Comparison of ENCODE assay signal across 8 cellular contexts in the genomic region with DNA sequence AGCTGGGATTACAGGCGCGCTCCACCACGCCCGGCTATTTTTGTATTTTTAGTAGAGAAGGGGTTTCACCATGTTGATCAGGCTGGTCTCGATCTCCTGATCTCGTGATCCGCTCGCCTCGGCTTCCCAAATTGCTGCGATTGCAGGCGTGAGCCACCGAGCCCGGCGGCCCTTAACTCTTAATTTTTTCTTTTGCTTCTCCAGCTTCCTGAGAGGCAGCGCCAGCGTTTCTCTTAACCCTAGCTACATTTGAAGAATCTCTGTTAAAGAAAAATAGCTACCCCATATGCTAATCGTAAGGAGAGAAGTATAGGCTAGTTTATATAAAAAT. TPM values are rescaled to one million over a fixed set of nuclear protein-coding genes. Genes with fewer than 3 reads are reported as not detected.
DNase-seq lines count a peak whose midpoint lies in the region; ATAC-seq, FAIRE-seq and TF ChIP-seq lines count a peak whose summit lies in the region.

No MANE protein-coding gene starts in this region.

- H3K27me3 Mint-ChIP-seq in activated CD4-positive, alpha-beta T cell treated with anti-CD3 and anti-CD28 coated beads for 36 hours: no peaks in the 10 kb centered on the region
- H3K27me3 Mint-ChIP-seq in activated CD8-positive, alpha-beta T cell treated with anti-CD3 and anti-CD28 coated beads, Interleukin-2, amount 10 ng/mL, durations not matched to agents 7 days and 5 days (ENCODE audit: low read depth): no peaks in the 10 kb centered on the region

- no peaks in the 10 kb centered on the region for H3K36me3 ChIP-seq in kidney (ENCODE audit: control insufficient read depth in 1 of 2, insufficient read depth in 2 of 2, low read length in 2 of 2)
- H3K36me3 ChIP-seq in thoracic aorta: no peaks in the 10 kb centered on the region

- no peaks in the 10 kb centered on the region for H3K9me3 ChIP-seq in kidney (ENCODE audit: control insufficient read depth in 1 of 2, low read length in 2 of 2)
- no peaks in the 10 kb centered on the region for H3K9me3 ChIP-seq in thoracic aorta

- DNase-seq in activated CD4-positive, alpha-beta T cell treated with anti-CD3 and anti-CD28 coated beads for 36 hours: peak; percentile 10
- no peak for DNase-seq in activated CD4-positive, alpha-beta T cell treated with anti-CD3 and anti-CD28 coated beads, Interleukin-2, amount 50 U/mL, for 1 hour
- DNase-seq in activated CD8-positive, alpha-beta T cell treated with anti-CD3 and anti-CD28 coated beads, Interleukin-2, amount 10 ng/mL, durations not matched to agents 7 days and 5 days: no peak
- no peak for DNase-seq in kidney
- DNase-seq in thoracic aorta (ENCODE audit: low spot score): no peak
- no peak for DNase-seq in NCI-H345 (lab: John Stamatoyannopoulos, UW)
- no peak for DNase-seq in activated CD8-positive, alpha-beta memory T cell treated with anti-CD3 and anti-CD28 coated beads for 24 hours
- no peak for DNase-seq in NCI-H128 (lab: John Stamatoyannopoulos, UW; ENCODE audit: unreplicated experiment)

- TF ChIP-seq CTCF in kidney (IDR thresholded peaks at IDR 0.05; ENCODE audit: borderline replicate concordance, extremely low read depth, insufficient read depth) (no peak), thoracic aorta (IDR thresholded peaks at IDR 0.05) (no peak)

- no peaks in the 10 kb centered on the region for H3K4me1 ChIP-seq in kidney (ENCODE audit: control insufficient read depth in 1 of 2, insufficient read depth in 1 of 2, low read depth in 1 of 2, low read length in 2 of 2)
- H3K4me1 ChIP-seq in thoracic aorta (ENCODE audit: control insufficient read depth in 1 of 2, low read depth in 2 of 2): peaks cover 14 to 30% of the 10 kb centered on the region in 2 donors

- H3K27ac ChIP-seq in kidney (ENCODE audit: low read depth in 2 of 2, low read length in 2 of 2) (peak overlapping the region; percentile 71 to 88), thoracic aorta (peak overlapping the region; percentile 83 to 93)

- peak overlapping the region; percentile 82 for H3K4me3 Mint-ChIP-seq in activated CD4-positive, alpha-beta T cell treated with anti-CD3 and anti-CD28 coated beads for 36 hours
- peak overlapping the region; percentile 94 for H3K4me3 Mint-ChIP-seq in activated CD8-positive, alpha-beta T cell treated with anti-CD3 and anti-CD28 coated beads, Interleukin-2, amount 10 ng/mL, durations not matched to agents 7 days and 5 days

- no peak for FAIRE-seq in kidney (lab: Jason Lieb, UNC)

- peak overlapping the region in 1 of 2 donors; percentile 80 for H3K9ac ChIP-seq in kidney (ENCODE audit: low read length in 2 of 2)

- ATAC-seq in activated CD4-positive, alpha-beta T cell treated with anti-CD3 and anti-CD28 coated beads for 36 hours: peak; percentile 2
- ATAC-seq in activated CD8-positive, alpha-beta T cell treated with anti-CD3 and anti-CD28 coated beads, Interleukin-2, amount 10 ng/mL, durations not matched to agents 7 days and 5 days: no peak
- no peak for ATAC-seq in thoracic aorta (ENCODE audit: insufficient number of reproducible peaks, low FRiP score, low read depth)

- POLR2A ChIA-PET in activated CD4-positive, alpha-beta T cell treated with anti-CD3 and anti-CD28 coated beads for 36 hours (lab: Charles Lee): no interaction called here
- POLR2A ChIA-PET in activated CD8-positive, alpha-beta T cell treated with anti-CD3 and anti-CD28 coated beads, Interleukin-2, amount 10 ng/mL, durations not matched to agents 7 days and 5 days (lab: Charles Lee): no interaction called here

- H3K4me3 ChIP-seq in kidney (ENCODE audit: low read length in 2 of 2) (peak overlapping the region; percentile 55 to 74), thoracic aorta (peak overlapping the region; percentile 98)

- H3K27me3 ChIP-seq in thoracic aorta (replicated peaks; ENCODE audit: insufficient read depth): no peaks in the 10 kb centered on the region

- H3K4me1 Mint-ChIP-seq in activated CD4-positive, alpha-beta T cell treated with anti-CD3 and anti-CD28 coated beads for 36 hours: peaks cover 13% of the 10 kb centered on the region
- H3K4me1 Mint-ChIP-seq in activated CD8-positive, alpha-beta T cell treated with anti-CD3 and anti-CD28 coated beads, Interleukin-2, amount 10 ng/mL, durations not matched to agents 7 days and 5 days (ENCODE audit: low read depth): peaks cover 17% of the 10 kb centered on the region

- H3K9me3 Mint-ChIP-seq in activated CD4-positive, alpha-beta T cell treated with anti-CD3 and anti-CD28 coated beads for 36 hours (ENCODE audit: low read depth): no peaks in the 10 kb centered on the region
- H3K9me3 Mint-ChIP-seq in activated CD8-positive, alpha-beta T cell treated with anti-CD3 and anti-CD28 coated beads, Interleukin-2, amount 10 ng/mL, durations not matched to agents 7 days and 5 days (ENCODE audit: insufficient read depth): no peaks in the 10 kb centered on the region

- CTCF ChIA-PET in activated CD4-positive, alpha-beta T cell treated with anti-CD3 and anti-CD28 coated beads for 36 hours (lab: Charles Lee): interaction anchor here (0.7 kb wide), 1 partner anchor 17 kb away, joined by 3 read pairs; no protein-coding TSS in a partner anchor
- CTCF ChIA-PET in activated CD8-positive, alpha-beta T cell treated with anti-CD3 and anti-CD28 coated beads, Interleukin-2, amount 10 ng/mL, durations not matched to agents 7 days and 5 days (lab: Charles Lee): interaction anchor here (1.0 to 1.2 kb wide), 2 partner anchors 54 to 78 kb away, joined by 3 to 7 read pairs; no protein-coding TSS in a partner anchor

- intact Hi-C loops in activated CD4-positive, alpha-beta T cell treated with anti-CD3 and anti-CD28 coated beads for 36 hours (cut with DNase I, micrococcal nuclease): loop anchor here in 1 of 2 experiments (1.0 to 5.0 kb wide), 7 partner anchors 77 to 776 kb away; a partner anchor contains a TSS
- intact Hi-C loops in kidney (cut with DNase I): no loop called here

- no peaks in the 10 kb centered on the region for H3K36me3 Mint-ChIP-seq in activated CD4-positive, alpha-beta T cell treated with anti-CD3 and anti-CD28 coated beads for 36 hours (ENCODE audit: low read depth)
- no peaks in the 10 kb centered on the region for H3K36me3 Mint-ChIP-seq in activated CD8-positive, alpha-beta T cell treated with anti-CD3 and anti-CD28 coated beads, Interleukin-2, amount 10 ng/mL, durations not matched to agents 7 days and 5 days (ENCODE audit: low read depth)

- H3K27ac Mint-ChIP-seq in activated CD4-positive, alpha-beta T cell treated with anti-CD3 and anti-CD28 coated beads for 36 hours: no peak overlapping the region
- peak overlapping the region; percentile 74 for H3K27ac Mint-ChIP-seq in activated CD8-positive, alpha-beta T cell treated with anti-CD3 and anti-CD28 coated beads, Interleukin-2, amount 10 ng/mL, durations not matched to agents 7 days and 5 days

RNA-seq across cellular contexts. Expression of a gene that starts 0.5 kb away (rescaled TPM):
- total RNA-seq in activated CD4-positive, alpha-beta T cell treated with anti-CD3 and anti-CD28 coated beads for 36 hours: 10 to 100 TPM; 10.3 to 13.2 TPM
- total RNA-seq in activated CD8-positive, alpha-beta T cell treated with anti-CD3 and anti-CD28 coated beads, Interleukin-2, amount 10 ng/mL, durations not matched to agents 7 days and 5 days: 10 to 100 TPM; 14.4 to 16.0 TPM
- total RNA-seq in kidney: 21.7 TPM
- polyA plus RNA-seq in kidney (ENCODE audit: insufficient read depth, low read depth, low replicate concordance): 4.0 TPM
- 10 to 100 TPM; 35.6 to 43.0 TPM for total RNA-seq in thoracic aorta
